8 cellular contexts compared by ENCODE assay signal in the genomic region with DNA sequence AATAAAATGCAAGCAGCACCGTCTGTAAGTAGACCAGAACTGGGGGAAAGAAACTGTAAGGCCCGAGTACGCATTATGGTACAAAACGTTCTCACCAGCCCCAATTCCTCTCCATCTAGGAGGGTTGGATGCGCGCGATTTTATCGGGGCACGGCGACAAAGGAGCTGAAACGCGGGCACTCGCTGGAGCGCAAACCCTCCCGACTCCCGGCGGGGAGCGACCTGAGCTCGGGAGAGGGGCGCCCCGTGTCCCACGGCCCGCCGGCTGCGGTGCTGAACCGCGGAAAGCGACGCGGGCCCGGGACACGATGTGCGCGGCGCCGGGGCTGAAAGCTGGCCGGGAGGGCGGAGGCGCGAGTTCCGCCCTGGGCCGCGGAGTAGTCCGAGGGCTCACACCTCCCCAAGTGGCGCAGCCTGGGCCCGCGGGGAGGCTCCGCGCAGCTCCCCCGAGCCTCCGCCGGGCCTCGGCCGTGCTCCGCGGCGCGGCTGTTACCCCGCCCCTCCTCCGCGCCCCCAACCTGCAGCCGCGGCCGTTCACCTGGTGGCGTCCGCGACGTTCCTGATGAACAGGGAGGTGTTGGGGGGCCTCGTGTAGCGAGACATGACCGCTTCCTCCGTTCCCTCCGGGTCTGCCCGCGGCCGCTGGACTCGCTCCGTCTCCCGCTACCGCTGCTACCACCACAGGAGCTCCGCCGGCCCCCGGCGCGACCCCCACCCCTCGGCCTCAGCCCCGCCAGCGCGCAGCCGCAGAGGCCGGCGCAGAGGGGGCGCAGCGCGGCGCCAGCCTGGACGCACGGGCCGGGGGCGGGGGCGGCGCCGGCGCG. TPM values are rescaled to one million over a fixed set of nuclear protein-coding genes. Genes with fewer than 3 reads are reported as not detected.
DNase-seq lines count a peak whose midpoint lies in the region; ATAC-seq and TF ChIP-seq lines count a peak whose summit lies in the region.

A gene (minus strand): TSS at position 787 of the 824 bp plus-strand sequence. CDS start 184 bp downstream, at position 603.

- DNase-seq in 8988T = peak; percentile 95
- DNase-seq in RPMI8226 = peak; percentile 45
- DNase-seq in activated naive CD8-positive, alpha-beta T cell treated with anti-CD3 and anti-CD28 coated beads for 36 hours = peak; percentile 57
- DNase-seq in left ventricle myocardium inferior = peak; percentile 30
- peak; percentile 88 for DNase-seq in retina
- DNase-seq in SIG-M5 (lab: John Stamatoyannopoulos, UW) = no peak

- H3K9me3 ChIP-seq in left ventricle myocardium inferior (replicated peaks) = no peaks in the 10 kb centered on the region

- peaks cover 5% of the 10 kb centered on the region for H3K9me3 Mint-ChIP-seq in activated naive CD8-positive, alpha-beta T cell treated with anti-CD3 and anti-CD28 coated beads for 36 hours

- peaks cover 15% of the 10 kb centered on the region for H3K27me3 Mint-ChIP-seq in activated naive CD8-positive, alpha-beta T cell treated with anti-CD3 and anti-CD28 coated beads for 36 hours

- intact Hi-C loops in left ventricle myocardium inferior (cut with micrococcal nuclease) = no loop called here

- TF ChIP-seq CTCF in left ventricle myocardium inferior (IDR thresholded peaks at IDR 0.05; ENCODE audit: borderline replicate concordance) = no peak

- peak within 1 kb of the TSS; percentile 77 for H3K4me3 Mint-ChIP-seq in activated naive CD8-positive, alpha-beta T cell treated with anti-CD3 and anti-CD28 coated beads for 36 hours

- peak within 1 kb of the TSS; percentile 78 for H3K4me3 ChIP-seq in left ventricle myocardium inferior

- ATAC-seq in GM18517 (IDR thresholded peaks at IDR 0.05; ENCODE audit: unreplicated experiment) = peak; percentile 52
- peak; percentile 68 for ATAC-seq in HG03108 (IDR thresholded peaks at IDR 0.05; ENCODE audit: unreplicated experiment)

- no peak within 1 kb of the TSS for H3K27ac Mint-ChIP-seq in activated naive CD8-positive, alpha-beta T cell treated with anti-CD3 and anti-CD28 coated beads for 36 hours

- H3K36me3 ChIP-seq in left ventricle myocardium inferior = no peaks in the 10 kb centered on the region

- no peaks in the 10 kb centered on the region for H3K27me3 ChIP-seq in left ventricle myocardium inferior (ENCODE audit: low read depth)

- no peaks in the 10 kb centered on the region for H3K36me3 Mint-ChIP-seq in activated naive CD8-positive, alpha-beta T cell treated with anti-CD3 and anti-CD28 coated beads for 36 hours

- H3K4me1 Mint-ChIP-seq in activated naive CD8-positive, alpha-beta T cell treated with anti-CD3 and anti-CD28 coated beads for 36 hours = peaks cover 6% of the 10 kb centered on the region

- H3K27ac ChIP-seq in left ventricle myocardium inferior (replicated peaks) = no peak within 1 kb of the TSS

- H3K4me1 ChIP-seq in left ventricle myocardium inferior = peaks cover 12% of the 10 kb centered on the region

RNA-seq across cellular contexts. Expression of the gene that starts here (rescaled TPM):
- under 1 TPM; 0.74 to 0.78 TPM for total RNA-seq in activated naive CD8-positive, alpha-beta T cell treated with anti-CD3 and anti-CD28 coated beads for 36 hours
- not detected for total RNA-seq in left ventricle myocardium inferior

Comparison
In these comparisons a context has a peak if more than half of its experiments do, and no peak if none do; other contexts are left out.
1. Peak in DNase-seq in activated naive CD8-positive, alpha-beta T cell treated with anti-CD3 and anti-CD28 coated beads for 36 hours; RNA of the gene not detected or under 1 TPM.
2. Peak in DNase-seq and H3K4me3 ChIP-seq in left ventricle myocardium inferior; RNA of the gene not detected or under 1 TPM.